1 cellular context compared by ENCODE assay signal in genomic region chr11:77197626-77198320, GRCh38.
TF ChIP-seq lines count a peak whose summit lies in the region.

No MANE protein-coding gene starts in this region.

TF ChIP-seq in K562, 482 proteins besides CTCF, POLR2A, EP300 and RAD21:
- TF ChIP-seq MEF2D (tag; conservative IDR thresholded peaks at IDR 0.05; ENCODE audit: low read depth) (no peak), RBBP5 (IDR thresholded peaks at IDR 0.05; ENCODE audit: borderline replicate concordance, insufficient read depth, low read length, poor library complexity, severe bottlenecking) (no peak), BMI1 (IDR thresholded peaks at IDR 0.05; ENCODE audit: low read length) (no peak), SLC30A9 (CRISPR knock-in tag; IDR thresholded peaks at IDR 0.05) (no peak), HINFP (tag; conservative IDR thresholded peaks at IDR 0.05; ENCODE audit: low read depth) (no peak), NFRKB (IDR thresholded peaks at IDR 0.05; ENCODE audit: low read depth) (no peak), XRCC5 (IDR thresholded peaks at IDR 0.05; ENCODE audit: low read depth, low read length) (no peak)
TF ChIP-seq in K562: peak in this region for 0.
